ENCODE assay signal across 9 cellular contexts in the genomic region with DNA sequence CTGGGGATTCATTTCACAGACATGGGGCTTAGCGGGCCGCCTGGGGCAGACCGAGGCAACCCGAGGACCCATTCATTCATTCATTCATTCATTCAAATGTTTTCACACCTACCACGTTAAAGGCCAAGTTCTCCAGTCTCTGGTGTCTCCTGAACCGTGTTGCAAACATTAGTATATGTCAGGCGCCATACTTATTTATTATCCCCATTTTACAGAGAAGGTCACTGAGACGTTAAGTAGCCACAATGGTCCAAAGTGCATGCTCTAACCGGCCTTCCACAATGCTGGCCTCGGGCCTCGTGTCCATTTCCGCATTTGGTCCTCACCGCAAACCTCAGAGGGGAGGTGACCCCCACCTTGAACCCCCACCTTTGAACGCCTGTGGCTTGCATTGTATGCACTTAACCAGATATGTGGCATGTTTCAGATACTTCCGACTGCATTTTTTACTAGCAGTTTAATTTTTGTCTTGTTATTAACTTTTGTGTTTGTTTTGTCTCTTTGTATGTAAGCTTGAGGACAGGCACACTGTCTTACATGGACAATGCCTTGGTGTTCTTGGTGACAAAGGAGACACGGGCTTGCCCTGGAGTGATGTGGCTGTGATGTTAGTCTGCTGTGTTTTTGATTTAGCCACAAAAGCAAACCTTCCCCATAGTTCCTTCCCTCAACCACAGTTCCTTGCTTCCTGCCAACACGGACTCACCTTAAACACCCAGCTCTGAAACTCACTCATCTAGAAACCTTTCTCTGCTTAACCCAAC. TPM values are rescaled to one million over a fixed set of nuclear protein-coding genes. Genes with fewer than 3 reads are reported as not detected.
DNase-seq lines count a peak whose midpoint lies in the region; ATAC-seq lines count a peak whose summit lies in the region.
"Had no signal": no experiment of that assay in that cellular context is flagged by ENCODE, and none has a peak within 500 bp of the region (broad histone marks: within the 10 kb centered on the region; RNA-seq: fewer than 3 reads in every experiment).

No MANE protein-coding gene starts in this region.

- H3K9ac ChIP-seq in HUES48 (ENCODE audit: low read depth, low read length): no peak overlapping the region

- no peak overlapping the region for H3K27ac ChIP-seq in HUES48 (ENCODE audit: low read depth, low read length)

- peaks cover 30% of the 10 kb centered on the region for H3K27me3 ChIP-seq in HUES48 (ENCODE audit: control insufficient read depth, insufficient read depth, low read length)
- H3K27me3 ChIP-seq: Peyer's patch had no signal

- intact Hi-C loops in activated T-helper 2 cell treated with anti-CD3 and anti-CD28 coated beads, Interferon-gamma antibody, Interleukin-2, Interleukin-4, amounts not matched to agents 10 μg/mL and 5 μg/mL and 100 μg/mL, durations not matched to agents 14 hours and 24 hours and 36 hours (cut with micrococcal nuclease): loop anchor here (5.0 kb wide), 2 partner anchors 45 to 295 kb away; partner anchors contain the start of genes EMC1 and MRTO4

- H3K4me3 Mint-ChIP-seq in activated T-helper 2 cell treated with anti-CD3 and anti-CD28 coated beads, Interferon-gamma antibody, Interleukin-2, Interleukin-4, amounts not matched to agents 10 μg/mL and 5 μg/mL and 100 μg/mL, durations not matched to agents 14 hours and 24 hours and 36 hours (ENCODE audit: low read depth): peak overlapping the region; percentile 81
- H3K4me3 Mint-ChIP-seq in stimulated activated memory B cell treated with anti-CD40 and anti-IgM and Interleukin-4, amounts not matched to agents 10 μg/mL and 1 μg/mL and 100 μg/mL, for 72 hours: peak overlapping the region; percentile 94

- no peak for DNase-seq in activated T-helper 2 cell treated with anti-CD3 and anti-CD28 coated beads, Interferon-gamma antibody, Interleukin-2, Interleukin-4, amounts not matched to agents 10 μg/mL and 5 μg/mL and 100 μg/mL, durations not matched to agents 14 hours and 24 hours and 36 hours (ENCODE audit: low spot score)
- DNase-seq in NCI-H2227 (lab: John Stamatoyannopoulos, UW; ENCODE audit: unreplicated experiment) (no peak), dedifferentiated amniotic fluid mesenchymal stem cell (ENCODE audit: extremely low spot score) (no peak)
- DNase-seq: activated effector memory CD4-positive, alpha-beta T cell treated with Interleukin-2 at 50 U/mL for 16 hours had no signal

- H3K27ac Mint-ChIP-seq in activated T-helper 2 cell treated with anti-CD3 and anti-CD28 coated beads, Interferon-gamma antibody, Interleukin-2, Interleukin-4, amounts not matched to agents 10 μg/mL and 5 μg/mL and 100 μg/mL, durations not matched to agents 14 hours and 24 hours and 36 hours: peak overlapping the region; percentile 83
- H3K27ac Mint-ChIP-seq in stimulated activated memory B cell treated with anti-CD40 and anti-IgM and Interleukin-4, amounts not matched to agents 10 μg/mL and 1 μg/mL and 100 μg/mL, for 72 hours: peak overlapping the region; percentile 88

- H3K36me3 ChIP-seq in HUES48 (ENCODE audit: control insufficient read depth, insufficient read depth, low read length): no peaks in the 10 kb centered on the region
- H3K36me3 ChIP-seq: Peyer's patch had no signal

- H3K4me1 ChIP-seq in HUES48 (ENCODE audit: control insufficient read depth, insufficient read depth, low read length): peaks cover 18% of the 10 kb centered on the region

- peaks cover 22% of the 10 kb centered on the region for H3K36me3 Mint-ChIP-seq in activated T-helper 2 cell treated with anti-CD3 and anti-CD28 coated beads, Interferon-gamma antibody, Interleukin-2, Interleukin-4, amounts not matched to agents 10 μg/mL and 5 μg/mL and 100 μg/mL, durations not matched to agents 14 hours and 24 hours and 36 hours (ENCODE audit: low read depth)
- H3K36me3 Mint-ChIP-seq in stimulated activated memory B cell treated with anti-CD40 and anti-IgM and Interleukin-4, amounts not matched to agents 10 μg/mL and 1 μg/mL and 100 μg/mL, for 72 hours: no peaks in the 10 kb centered on the region

- H3K4me3 ChIP-seq in HUES48 (ENCODE audit: low read depth, low read length) (peak overlapping the region; percentile 86), iPS-18c (ENCODE audit: insufficient read depth, low read depth, low read length) (peak overlapping the region; percentile 74; the same call in 1 of the 2 replicates)

- H3K9me3 Mint-ChIP-seq in activated T-helper 2 cell treated with anti-CD3 and anti-CD28 coated beads, Interferon-gamma antibody, Interleukin-2, Interleukin-4, amounts not matched to agents 10 μg/mL and 5 μg/mL and 100 μg/mL, durations not matched to agents 14 hours and 24 hours and 36 hours: no peaks in the 10 kb centered on the region
- H3K9me3 Mint-ChIP-seq in stimulated activated memory B cell treated with anti-CD40 and anti-IgM and Interleukin-4, amounts not matched to agents 10 μg/mL and 1 μg/mL and 100 μg/mL, for 72 hours: no peaks in the 10 kb centered on the region

- ATAC-seq in stimulated activated memory B cell treated with anti-CD40 and anti-IgM and Interleukin-4, amounts not matched to agents 10 μg/mL and 1 μg/mL and 100 μg/mL, for 72 hours: no peak
- no peak for ATAC-seq in GM19455 (IDR thresholded peaks at IDR 0.05; ENCODE audit: unreplicated experiment)

- peaks cover 38% of the 10 kb centered on the region for H3K4me1 Mint-ChIP-seq in activated T-helper 2 cell treated with anti-CD3 and anti-CD28 coated beads, Interferon-gamma antibody, Interleukin-2, Interleukin-4, amounts not matched to agents 10 μg/mL and 5 μg/mL and 100 μg/mL, durations not matched to agents 14 hours and 24 hours and 36 hours (ENCODE audit: low read depth)
- H3K4me1 Mint-ChIP-seq in stimulated activated memory B cell treated with anti-CD40 and anti-IgM and Interleukin-4, amounts not matched to agents 10 μg/mL and 1 μg/mL and 100 μg/mL, for 72 hours: peaks cover 46% of the 10 kb centered on the region

- H3K27me3 Mint-ChIP-seq in activated T-helper 2 cell treated with anti-CD3 and anti-CD28 coated beads, Interferon-gamma antibody, Interleukin-2, Interleukin-4, amounts not matched to agents 10 μg/mL and 5 μg/mL and 100 μg/mL, durations not matched to agents 14 hours and 24 hours and 36 hours (ENCODE audit: low read depth): peaks cover 6% of the 10 kb centered on the region
- H3K27me3 Mint-ChIP-seq in stimulated activated memory B cell treated with anti-CD40 and anti-IgM and Interleukin-4, amounts not matched to agents 10 μg/mL and 1 μg/mL and 100 μg/mL, for 72 hours: peaks cover 11% of the 10 kb centered on the region

- H3K9me3 ChIP-seq in HUES48 (ENCODE audit: control insufficient read depth, insufficient read depth, low read length) (no peaks in the 10 kb centered on the region), iPS-18c (ENCODE audit: control insufficient read depth, insufficient read depth, low read length) (no peaks in the 10 kb centered on the region)
- H3K9me3 ChIP-seq: Peyer's patch had no signal

RNA-seq across cellular contexts. Expression of gene IFFO2, which starts 1.2 kb away (rescaled TPM):
- total RNA-seq in activated T-helper 2 cell treated with anti-CD3 and anti-CD28 coated beads, Interferon-gamma antibody, Interleukin-2, Interleukin-4, amounts not matched to agents 10 μg/mL and 5 μg/mL and 100 μg/mL, durations not matched to agents 14 hours and 24 hours and 36 hours: 48.5 and 49.4 TPM in 2 replicates

RNA-seq across cellular contexts. Expression of gene ALDH4A1, which starts 55.4 kb away (rescaled TPM):
- total RNA-seq in activated T-helper 2 cell treated with anti-CD3 and anti-CD28 coated beads, Interferon-gamma antibody, Interleukin-2, Interleukin-4, amounts not matched to agents 10 μg/mL and 5 μg/mL and 100 μg/mL, durations not matched to agents 14 hours and 24 hours and 36 hours: 4.4 and 5.0 TPM in 2 replicates
